In the genomic region with DNA sequence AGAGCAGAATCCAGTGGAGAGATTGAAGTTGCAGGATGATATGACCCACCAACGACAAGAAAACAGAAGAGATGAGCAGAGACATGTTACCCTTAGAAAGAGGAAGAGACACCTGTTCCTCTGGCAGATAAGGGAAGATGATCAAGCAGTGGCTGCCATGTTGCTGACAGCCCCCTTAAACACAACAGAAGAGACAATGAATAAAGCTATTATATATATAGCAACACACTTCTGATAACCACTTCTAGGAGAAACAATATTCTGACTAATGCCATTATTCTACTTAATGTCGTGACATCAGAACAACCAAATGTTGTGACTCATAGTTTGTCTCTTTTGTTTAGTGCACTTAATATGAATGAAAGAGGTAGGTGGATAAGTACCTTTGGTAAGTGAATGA, we compare ENCODE assay signal across 15 cellular contexts. TPM values are rescaled to one million over a fixed set of nuclear protein-coding genes. Genes with fewer than 3 reads are reported as not detected.
DNase-seq lines count a peak whose midpoint lies in the region; ATAC-seq and FAIRE-seq lines count a peak whose summit lies in the region.
"Had no signal": no experiment of that assay in that cellular context is flagged by ENCODE, and none has a peak within 500 bp of the region (broad histone marks: within the 10 kb centered on the region; RNA-seq: fewer than 3 reads in every experiment).

No MANE protein-coding gene starts in this region.

- H3K27me3 ChIP-seq in adipocyte (replicated peaks; ENCODE audit: control insufficient read depth, insufficient read depth, low read length), result no peaks in the 10 kb centered on the region
- H3K27me3 ChIP-seq: spleen, testis had no signal

- peak; percentile 51 for ATAC-seq in HG03103 (IDR thresholded peaks at IDR 0.05; ENCODE audit: low read depth, unreplicated experiment)
- ATAC-seq in stimulated activated effector memory CD8-positive, alpha-beta T cell treated with anti-CD3 and anti-CD28 coated beads, Interleukin-12 subunit alpha, Interleukin-12 subunit beta, amount 100 ng/mL, for 72 hours, result peak; percentile 18
- ATAC-seq in naive thymus-derived CD8-positive, alpha-beta T cell, result no peak

- no peak overlapping the region for H3K27ac Mint-ChIP-seq in stimulated activated effector memory CD8-positive, alpha-beta T cell treated with anti-CD3 and anti-CD28 coated beads, Interleukin-12 subunit alpha, Interleukin-12 subunit beta, amount 100 ng/mL, for 72 hours
- no peak overlapping the region for H3K27ac Mint-ChIP-seq in naive thymus-derived CD8-positive, alpha-beta T cell

- H3K27me3 Mint-ChIP-seq in naive thymus-derived CD8-positive, alpha-beta T cell, result no peaks in the 10 kb centered on the region
- H3K27me3 Mint-ChIP-seq: activated naive CD8-positive, alpha-beta T cell had no signal

- peaks cover 57% of the 10 kb centered on the region for H3K4me1 ChIP-seq in adipocyte (ENCODE audit: control insufficient read depth, insufficient read depth, low read length)
- H3K4me1 ChIP-seq: testis had no signal

- peak; percentile 26 for DNase-seq in NOMO-1 treated with DMSO at 0.1 percent for 48 hours (lab: John Stamatoyannopoulos, UW; ENCODE audit: unreplicated experiment)
- no peak for DNase-seq in NOMO-1 treated with dmso at 0.1 percent for 144 hours (lab: John Stamatoyannopoulos, UW; ENCODE audit: unreplicated experiment)
- no peak for DNase-seq in adipocyte (ENCODE audit: low read depth)
- DNase-seq in stimulated activated effector memory CD8-positive, alpha-beta T cell treated with anti-CD3 and anti-CD28 coated beads, Interleukin-12 subunit alpha, Interleukin-12 subunit beta, amount 100 ng/mL, for 72 hours (ENCODE audit: low spot score in 2 of 2), result no peak
- DNase-seq in AG08395 (ENCODE audit: low spot score), result no peak
- DNase-seq in urothelium cell line (ENCODE audit: low spot score), result no peak
- DNase-seq in naive thymus-derived CD8-positive, alpha-beta T cell, result no peak
- DNase-seq: erythroblast, lower lobe of right lung, NCI-H2081 treated with DMSO at 0.1 percent for 48 hours, spleen, testis had no signal

- H3K4me3 Mint-ChIP-seq in stimulated activated effector memory CD8-positive, alpha-beta T cell treated with anti-CD3 and anti-CD28 coated beads, Interleukin-12 subunit alpha, Interleukin-12 subunit beta, amount 100 ng/mL, for 72 hours, result no peak overlapping the region
- H3K4me3 Mint-ChIP-seq in naive thymus-derived CD8-positive, alpha-beta T cell, result no peak overlapping the region
- H3K4me3 Mint-ChIP-seq: activated naive CD8-positive, alpha-beta T cell had no signal

- peak overlapping the region; percentile 37 for H3K4me3 ChIP-seq in adipocyte (ENCODE audit: low read length)
- H3K4me3 ChIP-seq: lower lobe of right lung, spleen, testis had no signal

- no peaks in the 10 kb centered on the region for H3K9me3 ChIP-seq in adipocyte (ENCODE audit: control insufficient read depth, low read length)
- H3K9me3 ChIP-seq: lower lobe of right lung, spleen, testis had no signal

- POLR2A ChIA-PET in naive thymus-derived CD8-positive, alpha-beta T cell (lab: Charles Lee), result no interaction called here

- H3K9me3 Mint-ChIP-seq in stimulated activated effector memory CD8-positive, alpha-beta T cell treated with anti-CD3 and anti-CD28 coated beads, Interleukin-12 subunit alpha, Interleukin-12 subunit beta, amount 100 ng/mL, for 72 hours, result no peaks in the 10 kb centered on the region
- H3K9me3 Mint-ChIP-seq in naive thymus-derived CD8-positive, alpha-beta T cell, result no peaks in the 10 kb centered on the region

- H3K36me3 ChIP-seq in adipocyte (ENCODE audit: control insufficient read depth, insufficient read depth, low read length, severe bottlenecking), result no peaks in the 10 kb centered on the region
- H3K36me3 ChIP-seq: lower lobe of right lung, spleen had no signal

- H3K4me1 Mint-ChIP-seq in stimulated activated effector memory CD8-positive, alpha-beta T cell treated with anti-CD3 and anti-CD28 coated beads, Interleukin-12 subunit alpha, Interleukin-12 subunit beta, amount 100 ng/mL, for 72 hours, result no peaks in the 10 kb centered on the region
- no peaks in the 10 kb centered on the region for H3K4me1 Mint-ChIP-seq in naive thymus-derived CD8-positive, alpha-beta T cell

- no peaks in the 10 kb centered on the region for H3K36me3 Mint-ChIP-seq in stimulated activated effector memory CD8-positive, alpha-beta T cell treated with anti-CD3 and anti-CD28 coated beads, Interleukin-12 subunit alpha, Interleukin-12 subunit beta, amount 100 ng/mL, for 72 hours
- no peaks in the 10 kb centered on the region for H3K36me3 Mint-ChIP-seq in naive thymus-derived CD8-positive, alpha-beta T cell
- H3K36me3 Mint-ChIP-seq: activated naive CD8-positive, alpha-beta T cell had no signal

- peak overlapping the region; percentile 26 for H3K9ac ChIP-seq in adipocyte (ENCODE audit: low read length)

- no peak for FAIRE-seq in urothelium cell line (lab: Jason Lieb, UNC)
- FAIRE-seq: A204.1 had no signal

RNA-seq across cellular contexts. Expression of gene SH3RF1, which starts 44.9 kb away (rescaled TPM):
- total RNA-seq in naive thymus-derived CD8-positive, alpha-beta T cell, result under 1 TPM in 1 of 2 experiments, not detected in 1; 0.16 TPM
- polyA plus RNA-seq in naive thymus-derived CD8-positive, alpha-beta T cell, result not detected

Comparison
In these comparisons a context has a peak if more than half of its experiments do, and no peak if none do; other contexts are left out.
1. ATAC-seq: peak in HG03103 (single experiment) and stimulated activated effector memory CD8-positive, alpha-beta T cell treated with anti-CD3 and anti-CD28 coated beads, Interleukin-12 subunit alpha, Interleukin-12 subunit beta, amount 100 ng/mL, for 72 hours (single experiment); none in naive thymus-derived CD8-positive, alpha-beta T cell (0 of 2).